ENCODE assay signal across 13 cellular contexts in the genomic region with DNA sequence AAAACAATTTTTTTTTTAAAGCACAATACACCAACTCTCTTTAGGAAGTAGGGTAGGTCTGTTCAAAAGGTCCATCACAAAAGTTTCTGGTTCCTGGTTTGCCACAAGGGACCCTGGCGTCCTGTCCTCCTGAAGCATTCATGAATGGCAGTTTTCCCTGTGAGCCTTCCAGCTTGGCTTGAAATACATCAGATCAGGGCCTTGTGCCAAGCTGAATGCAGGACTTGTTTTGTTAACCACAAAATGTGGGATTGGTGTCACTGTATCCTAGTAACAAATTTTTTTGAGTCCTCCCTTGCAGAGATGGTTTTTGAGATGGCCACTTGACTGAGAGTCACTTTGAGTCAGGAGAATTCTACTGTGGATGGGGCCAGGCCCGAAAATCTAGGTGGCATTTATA. TPM values are rescaled to one million over a fixed set of nuclear protein-coding genes. Genes with fewer than 3 reads are reported as not detected.
DNase-seq lines count a peak whose midpoint lies in the region; TF ChIP-seq lines count a peak whose summit lies in the region.
"Had no signal": no experiment of that assay in that cellular context is flagged by ENCODE, and none has a peak within 500 bp of the region (broad histone marks: within the 10 kb centered on the region; RNA-seq: fewer than 3 reads in every experiment).

No MANE protein-coding gene starts in this region.

- H3K27me3 Mint-ChIP-seq in HFFc6 (ENCODE audit: insufficient read depth): peaks cover 48% of the 10 kb centered on the region
- peaks cover 44% of the 10 kb centered on the region for H3K27me3 Mint-ChIP-seq in activated CD4-positive, alpha-beta memory T cell treated with anti-CD3 and anti-CD28 coated beads for 36 hours

- H3K79me2 ChIP-seq in neural cell (replicated peaks; ENCODE audit: insufficient read depth, low read length): peaks cover 80% of the 10 kb centered on the region

- no peaks in the 10 kb centered on the region for H3K4me1 Mint-ChIP-seq in HFFc6 (ENCODE audit: low read depth)
- peaks cover 21% of the 10 kb centered on the region for H3K4me1 Mint-ChIP-seq in activated CD4-positive, alpha-beta memory T cell treated with anti-CD3 and anti-CD28 coated beads for 36 hours (ENCODE audit: low read depth)

- peak; percentile 75 for DNase-seq in DMS79 treated with DMSO at 0.1 percent for 48 hours (lab: John Stamatoyannopoulos, UW)
- DNase-seq in NCI-H1694 treated with DMSO at 0.1 percent for 48 hours (lab: John Stamatoyannopoulos, UW): peak; percentile 4
- DNase-seq in amygdala (lab: John Stamatoyannopoulos, UW): peak in 32 of 56 donors; percentile 16 to 75 (median 42)
- DNase-seq in HFFc6: no peak
- DNase-seq in activated CD4-positive, alpha-beta memory T cell treated with anti-CD3 and anti-CD28 coated beads for 36 hours: no peak
- no peak for DNase-seq in OCI-M1 (lab: John Stamatoyannopoulos, UW)
- DNase-seq in SHP77 treated with DMSO at 0.1 percent for 48 hours (lab: John Stamatoyannopoulos, UW): no peak
- DNase-seq: foreskin keratinocyte, GOT3, upper lobe of right lung had no signal

- POLR2A ChIA-PET in activated CD4-positive, alpha-beta memory T cell treated with anti-CD3 and anti-CD28 coated beads for 36 hours (lab: Charles Lee): no interaction called here

- CTCF ChIA-PET in activated CD4-positive, alpha-beta memory T cell treated with anti-CD3 and anti-CD28 coated beads for 36 hours (lab: Charles Lee): interaction anchor here (2.0 kb wide), 1 partner anchor 9 kb away, joined by 8 read pairs; no protein-coding TSS in a partner anchor

- TF ChIP-seq EP300 in neural cell (conservative IDR thresholded peaks at IDR 0.05; ENCODE audit: poor library complexity, severe bottlenecking): no peak

- H3K4me3 Mint-ChIP-seq in HFFc6: no peak overlapping the region
- H3K4me3 Mint-ChIP-seq in activated CD4-positive, alpha-beta memory T cell treated with anti-CD3 and anti-CD28 coated beads for 36 hours: no peak overlapping the region

- no peak for TF ChIP-seq RAD21 in neural cell (conservative IDR thresholded peaks at IDR 0.05)

- no peaks in the 10 kb centered on the region for H3F3A ChIP-seq in neural cell (ENCODE audit: insufficient read depth, low read length, poor library complexity, severe bottlenecking)

- H3K4me2 ChIP-seq in neural cell (ENCODE audit: low read length): peak overlapping the region; percentile 57

- H4K20me1 ChIP-seq in neural cell (ENCODE audit: insufficient read depth): peaks cover 13% of the 10 kb centered on the region

- no peaks in the 10 kb centered on the region for H3K36me3 ChIP-seq in neural cell (ENCODE audit: insufficient read depth, low read length)
- H3K36me3 ChIP-seq: cardiac muscle cell, upper lobe of right lung had no signal

- H3K4me3 ChIP-seq in neural cell (ENCODE audit: low read length): peak overlapping the region; percentile 94
- H3K4me3 ChIP-seq: cardiac muscle cell, upper lobe of right lung had no signal

- no peaks in the 10 kb centered on the region for H3K36me3 Mint-ChIP-seq in HFFc6 (ENCODE audit: low read depth)
- H3K36me3 Mint-ChIP-seq in activated CD4-positive, alpha-beta memory T cell treated with anti-CD3 and anti-CD28 coated beads for 36 hours: no peaks in the 10 kb centered on the region

- H3K27ac Mint-ChIP-seq in HFFc6: no peak overlapping the region
- no peak overlapping the region for H3K27ac Mint-ChIP-seq in activated CD4-positive, alpha-beta memory T cell treated with anti-CD3 and anti-CD28 coated beads for 36 hours

- H3K27me3 ChIP-seq in neural cell (ENCODE audit: insufficient read depth, low read depth, low read length): no peaks in the 10 kb centered on the region

- H3K9ac ChIP-seq in neural cell (ENCODE audit: low read length): peak overlapping the region; percentile 99

- H3K9me3 Mint-ChIP-seq in HFFc6: no peaks in the 10 kb centered on the region
- no peaks in the 10 kb centered on the region for H3K9me3 Mint-ChIP-seq in activated CD4-positive, alpha-beta memory T cell treated with anti-CD3 and anti-CD28 coated beads for 36 hours

- no peaks in the 10 kb centered on the region for H3K9me3 ChIP-seq in neural cell (ENCODE audit: low read length)
- H3K9me3 ChIP-seq: upper lobe of right lung had no signal

- H2AFZ ChIP-seq in neural cell (ENCODE audit: low read depth, low read length): no peak overlapping the region

- TF ChIP-seq CTCF in neural cell (IDR thresholded peaks at IDR 0.05; ENCODE audit: poor library complexity, severe bottlenecking): no peak
- no peak for TF ChIP-seq CTCF in HFFc6 (IDR thresholded peaks at IDR 0.05)

- H3K27ac ChIP-seq in neural cell (ENCODE audit: low read length): no peak overlapping the region
- H3K27ac ChIP-seq: C4-2B, cardiac muscle cell, foreskin keratinocyte, upper lobe of right lung had no signal

- no peaks in the 10 kb centered on the region for H3K9me2 ChIP-seq in neural cell (ENCODE audit: insufficient read depth, low read length)

- intact Hi-C loops in activated CD4-positive, alpha-beta memory T cell treated with anti-CD3 and anti-CD28 coated beads for 36 hours (cut with micrococcal nuclease): loop anchor here (5.0 to 10.0 kb wide), 2 partner anchors 330 to 417 kb away; partner anchors contain the start of gene BBS2

TF ChIP-seq in neural cell, 6 proteins besides CTCF, POLR2A, EP300 and RAD21:
- TF ChIP-seq POLR2AphosphoS5 (IDR thresholded peaks at IDR 0.05) (no peak), SMC3 (conservative IDR thresholded peaks at IDR 0.05; ENCODE audit: poor library complexity) (no peak), TAF1 (IDR thresholded peaks at IDR 0.05; ENCODE audit: low read depth) (no peak), MXI1 (conservative IDR thresholded peaks at IDR 0.05; ENCODE audit: poor library complexity, severe bottlenecking) (no peak), EZH2 (IDR thresholded peaks at IDR 0.05; ENCODE audit: borderline replicate concordance, insufficient read depth, low read length, poor library complexity, severe bottlenecking) (no peak)
- TF ChIP-seq, protein P1, sequence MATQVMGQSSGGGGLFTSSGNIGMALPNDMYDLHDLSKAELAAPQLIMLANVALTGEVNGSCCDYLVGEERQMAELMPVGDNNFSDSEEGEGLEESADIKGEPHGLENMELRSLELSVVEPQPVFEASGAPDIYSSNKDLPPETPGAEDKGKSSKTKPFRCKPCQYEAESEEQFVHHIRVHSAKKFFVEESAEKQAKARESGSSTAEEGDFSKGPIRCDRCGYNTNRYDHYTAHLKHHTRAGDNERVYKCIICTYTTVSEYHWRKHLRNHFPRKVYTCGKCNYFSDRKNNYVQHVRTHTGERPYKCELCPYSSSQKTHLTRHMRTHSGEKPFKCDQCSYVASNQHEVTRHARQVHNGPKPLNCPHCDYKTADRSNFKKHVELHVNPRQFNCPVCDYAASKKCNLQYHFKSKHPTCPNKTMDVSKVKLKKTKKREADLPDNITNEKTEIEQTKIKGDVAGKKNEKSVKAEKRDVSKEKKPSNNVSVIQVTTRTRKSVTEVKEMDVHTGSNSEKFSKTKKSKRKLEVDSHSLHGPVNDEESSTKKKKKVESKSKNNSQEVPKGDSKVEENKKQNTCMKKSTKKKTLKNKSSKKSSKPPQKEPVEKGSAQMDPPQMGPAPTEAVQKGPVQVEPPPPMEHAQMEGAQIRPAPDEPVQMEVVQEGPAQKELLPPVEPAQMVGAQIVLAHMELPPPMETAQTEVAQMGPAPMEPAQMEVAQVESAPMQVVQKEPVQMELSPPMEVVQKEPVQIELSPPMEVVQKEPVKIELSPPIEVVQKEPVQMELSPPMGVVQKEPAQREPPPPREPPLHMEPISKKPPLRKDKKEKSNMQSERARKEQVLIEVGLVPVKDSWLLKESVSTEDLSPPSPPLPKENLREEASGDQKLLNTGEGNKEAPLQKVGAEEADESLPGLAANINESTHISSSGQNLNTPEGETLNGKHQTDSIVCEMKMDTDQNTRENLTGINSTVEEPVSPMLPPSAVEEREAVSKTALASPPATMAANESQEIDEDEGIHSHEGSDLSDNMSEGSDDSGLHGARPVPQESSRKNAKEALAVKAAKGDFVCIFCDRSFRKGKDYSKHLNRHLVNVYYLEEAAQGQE (IDR thresholded peaks at IDR 0.05; ENCODE audit: borderline replicate concordance): no peak

RNA-seq across cellular contexts. Expression of gene GNAO1, which starts 3.9 kb away (rescaled TPM):
- polyA plus RNA-seq in neural cell: 31.5 and 39.3 TPM in 2 replicates
- 77.7 and 102 TPM in 2 replicates for polyA minus RNA-seq in neural cell
- under 1 TPM in 5 of 6 experiments, not detected in 1; 0.07 to 0.48 (median 0.37) TPM for total RNA-seq in HFFc6 (2021; fragmentation: NEBNext Ultra II Directional; extraction: Animal tissue kit (Norgen Biotek cat#: 25700))
- total RNA-seq in activated CD4-positive, alpha-beta memory T cell treated with anti-CD3 and anti-CD28 coated beads for 36 hours: 1 to 10 TPM; 1.3 to 1.4 TPM

Comparison
In these comparisons a context has a peak if more than half of its experiments do, and no peak if none do; other contexts are left out.
1. DNase-seq: peak in DMS79 treated with DMSO at 0.1 percent for 48 hours (single experiment), NCI-H1694 treated with DMSO at 0.1 percent for 48 hours (single experiment) and amygdala (32 of 56); none in HFFc6 (single experiment), activated CD4-positive, alpha-beta memory T cell treated with anti-CD3 and anti-CD28 coated beads for 36 hours (single experiment), OCI-M1 (single experiment) and SHP77 treated with DMSO at 0.1 percent for 48 hours (single experiment).